Comparison of ENCODE assay signal across 28 cellular contexts in genomic region chr2:238304116-238304515, GRCh38.
"Had no signal": no experiment of that assay in that cellular context is flagged by ENCODE, and none has a peak within 500 bp of the region (broad histone marks: within the 10 kb centered on the region; RNA-seq: fewer than 3 reads in every experiment).

No MANE protein-coding gene starts in this region.

- H3K9me3 Mint-ChIP-seq: activated CD4-positive, alpha-beta memory T cell treated with anti-CD3 and anti-CD28 coated beads, Interleukin-2, amount 10 ng/mL, durations not matched to agents 7 days and 5 days; activated naive CD4-positive, alpha-beta T cell treated with anti-CD3 and anti-CD28 coated beads for 36 hours; activated naive CD4-positive, alpha-beta T cell treated with anti-CD3 and anti-CD28 coated beads, Interleukin-2, amount 50 U/mL, for 72 hours; activated T-helper 17 cell treated with anti-CD3 and anti-CD28 coated beads, Interleukin-2, amount 50 U/mL, for 72 hours; T-helper 1 cell treated with Interleukin-12 subunit alpha and Interleukin-12 subunit beta and Interleukin-4 antibody, amounts not matched to agents 30 μg/mL and 1 μg/mL, for 36 hours; T-helper 2 cell treated with Interferon-gamma antibody and Interleukin-4, amounts not matched to agents 5 μg/mL and 100 μg/mL, for 36 hours had no signal

- H3K4me3 ChIP-seq: adrenal gland, body of pancreas, breast epithelium, K562, Peyer's patch, SJSA1 had no signal

- H3K9ac ChIP-seq: SK-N-SH had no signal

- DNase-seq: activated CD4-positive, alpha-beta memory T cell treated with anti-CD3 and anti-CD28 coated beads, Interleukin-2, amount 10 ng/mL, durations not matched to agents 7 days and 5 days; activated CD4-positive, alpha-beta T cell treated with anti-CD3 and anti-CD28 coated beads for 4 hours; activated CD8-positive, alpha-beta memory T cell treated with anti-CD3 and anti-CD28 coated beads for 24 hours; activated CD8-positive, alpha-beta memory T cell treated with anti-CD3 and anti-CD28 coated beads, Interleukin-2, amount 10 ng/mL, durations not matched to agents 7 days and 5 days; activated CD8-positive, alpha-beta memory T cell treated with anti-CD3 and anti-CD28 coated beads, Interleukin-2, amount 50 U/mL, for 48 hours; activated gamma-delta T cell treated with Interleukin-2 at 50 U/mL for 16 hours; activated naive CD4-positive, alpha-beta T cell treated with anti-CD3 and anti-CD28 coated beads for 36 hours; activated T-cell treated with anti-CD3 and anti-CD28 coated beads, Interleukin-2, amount 50 U/mL, for 48 hours; adrenal gland; NCI-H1105; NCI-H1417 treated with DMSO at 0.1 percent for 48 hours; NCI-H187 treated with DMSO at 0.1 percent for 48 hours; NCI-H2081; NCI-H345; NCI-H524 treated with DMSO at 0.1 percent for 48 hours; PC-3; RPMI8226; SHP77 treated with DMSO at 0.1 percent for 48 hours; SK-N-SH had no signal

- H3K9me2 ChIP-seq: SK-N-SH had no signal

- H3K9me3 ChIP-seq: adrenal gland, body of pancreas, breast epithelium, Peyer's patch, SJSA1, SK-N-SH had no signal

- H3K4me1 Mint-ChIP-seq: activated CD4-positive, alpha-beta memory T cell treated with anti-CD3 and anti-CD28 coated beads, Interleukin-2, amount 10 ng/mL, durations not matched to agents 7 days and 5 days; activated CD8-positive, alpha-beta memory T cell treated with anti-CD3 and anti-CD28 coated beads, Interleukin-2, amount 10 ng/mL, durations not matched to agents 7 days and 5 days; activated T-helper 17 cell treated with anti-CD3 and anti-CD28 coated beads, Interleukin-2, amount 50 U/mL, for 72 hours had no signal

- H3K4me1 ChIP-seq: adrenal gland had no signal

- H3K4me3 Mint-ChIP-seq: activated CD4-positive, alpha-beta memory T cell treated with anti-CD3 and anti-CD28 coated beads, Interleukin-2, amount 10 ng/mL, durations not matched to agents 7 days and 5 days; activated CD8-positive, alpha-beta memory T cell treated with anti-CD3 and anti-CD28 coated beads, Interleukin-2, amount 10 ng/mL, durations not matched to agents 7 days and 5 days; activated naive CD4-positive, alpha-beta T cell treated with anti-CD3 and anti-CD28 coated beads for 36 hours; activated T-helper 17 cell treated with anti-CD3 and anti-CD28 coated beads, Interleukin-2, amount 50 U/mL, for 72 hours; T-helper 1 cell treated with Interleukin-12 subunit alpha and Interleukin-12 subunit beta and Interleukin-4 antibody, amounts not matched to agents 30 μg/mL and 1 μg/mL, for 36 hours; T-helper 2 cell treated with Interferon-gamma antibody and Interleukin-4, amounts not matched to agents 5 μg/mL and 100 μg/mL, for 36 hours had no signal

- H3K4me2 ChIP-seq: SK-N-SH had no signal

- H3K27me3 Mint-ChIP-seq: activated T-helper 17 cell treated with anti-CD3 and anti-CD28 coated beads, Interleukin-2, amount 50 U/mL, for 72 hours had no signal

- H3K27ac ChIP-seq: adrenal gland, body of pancreas, breast epithelium, Peyer's patch, SJSA1 had no signal

- H3K27ac Mint-ChIP-seq: activated CD4-positive, alpha-beta memory T cell treated with anti-CD3 and anti-CD28 coated beads, Interleukin-2, amount 10 ng/mL, durations not matched to agents 7 days and 5 days; activated CD8-positive, alpha-beta memory T cell treated with anti-CD3 and anti-CD28 coated beads, Interleukin-2, amount 10 ng/mL, durations not matched to agents 7 days and 5 days; activated naive CD4-positive, alpha-beta T cell treated with anti-CD3 and anti-CD28 coated beads for 36 hours; activated naive CD4-positive, alpha-beta T cell treated with anti-CD3 and anti-CD28 coated beads, Interleukin-2, amount 50 U/mL, for 72 hours; activated T-helper 17 cell treated with anti-CD3 and anti-CD28 coated beads, Interleukin-2, amount 50 U/mL, for 72 hours; T-helper 1 cell treated with Interleukin-12 subunit alpha and Interleukin-12 subunit beta and Interleukin-4 antibody, amounts not matched to agents 30 μg/mL and 1 μg/mL, for 36 hours; T-helper 2 cell treated with Interferon-gamma antibody and Interleukin-4, amounts not matched to agents 5 μg/mL and 100 μg/mL, for 36 hours had no signal

- H3K27me3 ChIP-seq: adrenal gland, body of pancreas, breast epithelium, Peyer's patch, SJSA1 had no signal

- H3K36me3 ChIP-seq: adrenal gland, breast epithelium, Peyer's patch, SJSA1 had no signal

- H3K36me3 Mint-ChIP-seq: activated CD8-positive, alpha-beta memory T cell treated with anti-CD3 and anti-CD28 coated beads, Interleukin-2, amount 10 ng/mL, durations not matched to agents 7 days and 5 days; activated naive CD4-positive, alpha-beta T cell treated with anti-CD3 and anti-CD28 coated beads, Interleukin-2, amount 50 U/mL, for 72 hours had no signal
